27 cellular contexts compared by ENCODE assay signal in genomic region chr16:56700631-56701030, GRCh38. TPM values are rescaled to one million over a fixed set of nuclear protein-coding genes. Genes with fewer than 3 reads are reported as not detected.
DNase-seq lines count a peak whose midpoint lies in the region; ATAC-seq and TF ChIP-seq lines count a peak whose summit lies in the region.
"Had no signal": no experiment of that assay in that cellular context is flagged by ENCODE, and none has a peak within 500 bp of the region (broad histone marks: within the 10 kb centered on the region; RNA-seq: fewer than 3 reads in every experiment).

No MANE protein-coding gene starts in this region.

- H3K9me3 Mint-ChIP-seq in activated CD8-positive, alpha-beta memory T cell treated with anti-CD3 and anti-CD28 coated beads, Interleukin-2, amount 10 ng/mL, durations not matched to agents 7 days and 5 days (ENCODE audit: low read depth) = no peaks in the 10 kb centered on the region
- no peaks in the 10 kb centered on the region for H3K9me3 Mint-ChIP-seq in activated naive CD4-positive, alpha-beta T cell treated with anti-CD3 and anti-CD28 coated beads, Interleukin-2, amount 10 ng/mL, durations not matched to agents 7 days and 5 days

- H3K9ac ChIP-seq in BLaER1 treated with 17β-estradiol and CSF1 and Interleukin-3, amounts not matched to agents 10 nM and 100 nM = no peak overlapping the region

- no peaks in the 10 kb centered on the region; a peak in 1 of 22 replicates for H3K36me3 ChIP-seq in BLaER1 treated with 17β-estradiol and CSF1 and Interleukin-3, amounts not matched to agents 10 nM and 100 nM
- H3K36me3 ChIP-seq in RWPE2 (ENCODE audit: low read depth) = no peaks in the 10 kb centered on the region
- H3K36me3 ChIP-seq in SJCRH30 = no peaks in the 10 kb centered on the region

- H3K4me1 Mint-ChIP-seq in activated CD8-positive, alpha-beta memory T cell treated with anti-CD3 and anti-CD28 coated beads, Interleukin-2, amount 10 ng/mL, durations not matched to agents 7 days and 5 days = peaks cover 11% of the 10 kb centered on the region
- H3K4me1 Mint-ChIP-seq in activated naive CD4-positive, alpha-beta T cell treated with anti-CD3 and anti-CD28 coated beads, Interleukin-2, amount 10 ng/mL, durations not matched to agents 7 days and 5 days = peaks cover 10% of the 10 kb centered on the region

- no peaks in the 10 kb centered on the region for H3K27me3 Mint-ChIP-seq in activated CD8-positive, alpha-beta memory T cell treated with anti-CD3 and anti-CD28 coated beads, Interleukin-2, amount 10 ng/mL, durations not matched to agents 7 days and 5 days
- peaks cover 21% of the 10 kb centered on the region for H3K27me3 Mint-ChIP-seq in activated naive CD4-positive, alpha-beta T cell treated with anti-CD3 and anti-CD28 coated beads, Interleukin-2, amount 10 ng/mL, durations not matched to agents 7 days and 5 days
- H3K27me3 Mint-ChIP-seq: CD4-positive, alpha-beta memory T cell; CD8-positive, alpha-beta memory T cell had no signal

- no peak overlapping the region for H3K27ac Mint-ChIP-seq in activated CD8-positive, alpha-beta memory T cell treated with anti-CD3 and anti-CD28 coated beads, Interleukin-2, amount 10 ng/mL, durations not matched to agents 7 days and 5 days
- no peak overlapping the region for H3K27ac Mint-ChIP-seq in activated naive CD4-positive, alpha-beta T cell treated with anti-CD3 and anti-CD28 coated beads, Interleukin-2, amount 10 ng/mL, durations not matched to agents 7 days and 5 days
- H3K27ac Mint-ChIP-seq: B cell had no signal

- no peaks in the 10 kb centered on the region for H3K36me3 Mint-ChIP-seq in activated CD8-positive, alpha-beta memory T cell treated with anti-CD3 and anti-CD28 coated beads, Interleukin-2, amount 10 ng/mL, durations not matched to agents 7 days and 5 days
- H3K36me3 Mint-ChIP-seq in activated naive CD4-positive, alpha-beta T cell treated with anti-CD3 and anti-CD28 coated beads, Interleukin-2, amount 10 ng/mL, durations not matched to agents 7 days and 5 days = no peaks in the 10 kb centered on the region
- H3K36me3 Mint-ChIP-seq: CD14-positive monocyte; CD4-positive, alpha-beta memory T cell; CD4-positive, CD25-positive, alpha-beta regulatory T cell had no signal

- no peak for TF ChIP-seq CTCF in RWPE2 (IDR thresholded peaks at IDR 0.05; ENCODE audit: poor library complexity, severe bottlenecking)

- H3K4me3 Mint-ChIP-seq in activated CD8-positive, alpha-beta memory T cell treated with anti-CD3 and anti-CD28 coated beads, Interleukin-2, amount 10 ng/mL, durations not matched to agents 7 days and 5 days = no peak overlapping the region
- H3K4me3 Mint-ChIP-seq in activated naive CD4-positive, alpha-beta T cell treated with anti-CD3 and anti-CD28 coated beads, Interleukin-2, amount 10 ng/mL, durations not matched to agents 7 days and 5 days = no peak overlapping the region
- H3K4me3 Mint-ChIP-seq: B cell; CD14-positive monocyte; CD4-positive, alpha-beta memory T cell; CD4-positive, CD25-positive, alpha-beta regulatory T cell; CD8-positive, alpha-beta memory T cell had no signal

- H3K27me3 ChIP-seq in BLaER1 treated with 17β-estradiol and CSF1 and Interleukin-3, amounts not matched to agents 10 nM and 100 nM = no peaks in the 10 kb centered on the region
- H3K27me3 ChIP-seq in RWPE2 (ENCODE audit: insufficient read depth, poor library complexity, severe bottlenecking) = no peaks in the 10 kb centered on the region
- no peaks in the 10 kb centered on the region for H3K27me3 ChIP-seq in SJCRH30

- CTCF ChIA-PET in activated CD8-positive, alpha-beta memory T cell treated with anti-CD3 and anti-CD28 coated beads, Interleukin-2, amount 10 ng/mL, durations not matched to agents 7 days and 5 days (lab: Charles Lee) = interaction anchor here (0.8 to 4.7 kb wide), 17 partner anchors 17 to 340 kb away, joined by 3 to 94 read pairs (median 6); partner anchors contain the start of genes MT1X and SLC12A3
- CTCF ChIA-PET in activated naive CD4-positive, alpha-beta T cell treated with anti-CD3 and anti-CD28 coated beads, Interleukin-2, amount 10 ng/mL, durations not matched to agents 7 days and 5 days (lab: Charles Lee) = interaction anchor here (1.2 to 4.5 kb wide), 10 partner anchors 16 to 187 kb away, joined by 3 to 79 read pairs (median 14); no protein-coding TSS in a partner anchor

- no peak for ATAC-seq in activated CD8-positive, alpha-beta memory T cell treated with anti-CD3 and anti-CD28 coated beads, Interleukin-2, amount 10 ng/mL, durations not matched to agents 7 days and 5 days
- ATAC-seq in RWPE2 (ENCODE audit: low read depth) = no peak
- ATAC-seq: A549, GM12878 had no signal

- H3K27ac ChIP-seq in BLaER1 treated with 17β-estradiol and CSF1 and Interleukin-3, amounts not matched to agents 10 nM and 100 nM = no peak overlapping the region
- peak overlapping the region; percentile 3 for H3K27ac ChIP-seq in RWPE2 (ENCODE audit: poor library complexity, severe bottlenecking)
- no peak overlapping the region for H3K27ac ChIP-seq in SJCRH30
- H3K27ac ChIP-seq: 22Rv1, A549 had no signal

- H3K4me3 ChIP-seq in BLaER1 treated with 17β-estradiol and CSF1 and Interleukin-3, amounts not matched to agents 10 nM and 100 nM = no peak overlapping the region
- H3K4me3 ChIP-seq in RWPE2 (ENCODE audit: severe bottlenecking) = no peak overlapping the region
- H3K4me3 ChIP-seq in SJCRH30 = no peak overlapping the region
- H3K4me3 ChIP-seq: A549, GM12878 had no signal

- no peaks in the 10 kb centered on the region for H4K20me1 ChIP-seq in BLaER1 treated with 17β-estradiol and CSF1 and Interleukin-3, amounts not matched to agents 10 nM and 100 nM

- peaks cover 21 to 28% (median 25%) of the 10 kb centered on the region in 11 experiments for H3K9me3 ChIP-seq in BLaER1 treated with 17β-estradiol and CSF1 and Interleukin-3, amounts not matched to agents 10 nM and 100 nM (replicated peaks in 1 of 11)
- H3K9me3 ChIP-seq in RWPE2 (ENCODE audit: severe bottlenecking) = no peaks in the 10 kb centered on the region
- H3K9me3 ChIP-seq in SJCRH30 (replicated peaks) = no peaks in the 10 kb centered on the region

- peak overlapping the region in 6 of 11 experiments; percentile 6 to 55 (median 21); a peak in 5 of 22 replicates for H3K4me2 ChIP-seq in BLaER1 treated with 17β-estradiol and CSF1 and Interleukin-3, amounts not matched to agents 10 nM and 100 nM
- H3K4me2 ChIP-seq: A549 had no signal

- H3K4me1 ChIP-seq in BLaER1 treated with 17β-estradiol and CSF1 and Interleukin-3, amounts not matched to agents 10 nM and 100 nM = peaks cover 5 to 20% (median 11%) of the 10 kb centered on the region in 10 experiments; a peak in 18 of 20 replicates
- peaks cover 8% of the 10 kb centered on the region for H3K4me1 ChIP-seq in RWPE2 (ENCODE audit: insufficient read depth, poor library complexity, severe bottlenecking)
- 0 out of 2 replicates have a peak, but pooled peaks cover 4% of the 10 kb centered on the region for H3K4me1 ChIP-seq in SJCRH30

- DNase-seq in activated CD8-positive, alpha-beta memory T cell treated with anti-CD3 and anti-CD28 coated beads, Interleukin-2, amount 50 U/mL, for 48 hours = peak; percentile 17
- DNase-seq in activated CD8-positive, alpha-beta memory T cell treated with anti-CD3 and anti-CD28 coated beads, Interleukin-2, amount 10 ng/mL, durations not matched to agents 7 days and 5 days = no peak
- DNase-seq in RWPE2 (ENCODE audit: low spot score) (no peak), SJCRH30 (no peak)
- DNase-seq in activated naive CD4-positive, alpha-beta T cell treated with anti-CD3 and anti-CD28 coated beads, Interleukin-2, amount 10 ng/mL, durations not matched to agents 7 days and 5 days = no peak
- DNase-seq: AML-193; C1 segment of cervical spinal cord; CD4-positive, alpha-beta memory T cell; CD4-positive, CD25-positive, alpha-beta regulatory T cell; CD8-positive, alpha-beta memory T cell; COR-L47; DMS 273 treated with DMSO at 0.1 percent for 48 hours; DMS153; DMS53; DMS79; DND-41; EL; GDM1 had no signal

RNA-seq across cellular contexts. Expression of gene MT1X, which starts 18.4 kb away (rescaled TPM):
- 10 to 100 TPM; 34.2 to 39.5 TPM for total RNA-seq in activated CD8-positive, alpha-beta memory T cell treated with anti-CD3 and anti-CD28 coated beads, Interleukin-2, amount 10 ng/mL, durations not matched to agents 7 days and 5 days
- total RNA-seq in SJCRH30 (2014; rRNA removed; shearing (Covaris generic)) = 95.4 and 97.1 TPM in 2 replicates
- total RNA-seq: G401 had no signal

RNA-seq across cellular contexts. Expression of gene NUP93, which starts 29.3 kb away (rescaled TPM):
- 100 to 1,000 TPM; 126 to 129 TPM for total RNA-seq in activated CD8-positive, alpha-beta memory T cell treated with anti-CD3 and anti-CD28 coated beads, Interleukin-2, amount 10 ng/mL, durations not matched to agents 7 days and 5 days
- 194 and 201 TPM in 2 replicates for total RNA-seq in SJCRH30 (2014; rRNA removed; shearing (Covaris generic))

RNA-seq across cellular contexts. Expression of gene MT1H, which starts 31.0 kb away (rescaled TPM):
- total RNA-seq in activated CD8-positive, alpha-beta memory T cell treated with anti-CD3 and anti-CD28 coated beads, Interleukin-2, amount 10 ng/mL, durations not matched to agents 7 days and 5 days = not detected
- not detected in 2 replicates for total RNA-seq in SJCRH30 (2014; rRNA removed; shearing (Covaris generic))
- total RNA-seq: A172; B cell; CD4-positive, CD25-positive, alpha-beta regulatory T cell; Daoy; G401 had no signal

RNA-seq across cellular contexts. Expression of gene MT1G, which starts 32.8 kb away (rescaled TPM):
- total RNA-seq in activated CD8-positive, alpha-beta memory T cell treated with anti-CD3 and anti-CD28 coated beads, Interleukin-2, amount 10 ng/mL, durations not matched to agents 7 days and 5 days = 1 to 10 TPM; 2.8 to 3.4 TPM
- total RNA-seq in SJCRH30 (2014; rRNA removed; shearing (Covaris generic)) = not detected in 2 replicates
- total RNA-seq: A172; B cell; CD4-positive, alpha-beta memory T cell; CD4-positive, CD25-positive, alpha-beta regulatory T cell; G401 had no signal

RNA-seq across cellular contexts. Expression of gene MT1F, which starts 42.9 kb away (rescaled TPM):
- 10 to 100 TPM; 11.4 to 20.6 TPM for total RNA-seq in activated CD8-positive, alpha-beta memory T cell treated with anti-CD3 and anti-CD28 coated beads, Interleukin-2, amount 10 ng/mL, durations not matched to agents 7 days and 5 days
- not detected in 2 replicates for total RNA-seq in SJCRH30 (2014; rRNA removed; shearing (Covaris generic))
- total RNA-seq: A172, G401 had no signal
